Comparison of ENCODE assay signal across 29 cellular contexts in genomic region chr1:194171596-194171995, GRCh38.
DNase-seq lines count a peak whose midpoint lies in the region; ATAC-seq, FAIRE-seq and TF ChIP-seq lines count a peak whose summit lies in the region.
"Had no signal": no experiment of that assay in that cellular context is flagged by ENCODE, and none has a peak within 500 bp of the region (broad histone marks: within the 10 kb centered on the region; RNA-seq: fewer than 3 reads in every experiment).

No MANE protein-coding gene starts in this region.

- POLR2A ChIA-PET in WTC11 (lab: Charles Lee): no interaction called here

- peak overlapping the region; percentile 28 for H2AFZ ChIP-seq in keratinocyte (ENCODE audit: control insufficient read depth, low read length)

- H4K20me1 ChIP-seq in keratinocyte (ENCODE audit: control insufficient read depth, extremely low read depth, insufficient read depth, low read length): no peaks in the 10 kb centered on the region
- H4K20me1 ChIP-seq: BLaER1 had no signal

- no peaks in the 10 kb centered on the region for H3K9me3 ChIP-seq in keratinocyte (ENCODE audit: control insufficient read depth, low read depth, low read length)
- H3K9me3 ChIP-seq: A549, BLaER1 had no signal

- H3K4me3 ChIP-seq in epithelial cell of esophagus (ENCODE audit: low read length): no peak overlapping the region
- no peak overlapping the region for H3K4me3 ChIP-seq in keratinocyte (ENCODE audit: control insufficient read depth in 2 of 3, extremely low read depth in 1 of 3, insufficient read depth in 2 of 3, low read depth in 1 of 3, low read length in 3 of 3)
- H3K4me3 ChIP-seq: A549, BLaER1, GM12878 had no signal

- no peaks in the 10 kb centered on the region for H3K4me1 ChIP-seq in keratinocyte (ENCODE audit: control insufficient read depth, extremely low read depth, insufficient read depth, low read length)
- H3K4me1 ChIP-seq: A549, BLaER1 had no signal

- no peak overlapping the region for H3K4me2 ChIP-seq in keratinocyte (ENCODE audit: control insufficient read depth, extremely low read depth, insufficient read depth, low read depth, low read length)
- H3K4me2 ChIP-seq: A549, BLaER1 had no signal

- no peaks in the 10 kb centered on the region for H3K4me1 Mint-ChIP-seq in activated T-cell treated with anti-CD3 and anti-CD28 coated beads, Interleukin-2, amount 50 U/mL, for 72 hours (ENCODE audit: low read depth)
- H3K4me1 Mint-ChIP-seq in WTC11: peaks cover 39% of the 10 kb centered on the region
- H3K4me1 Mint-ChIP-seq: B cell; CD14-positive monocyte; CD4-positive, alpha-beta memory T cell; CD8-positive, alpha-beta memory T cell had no signal

- H3K27ac Mint-ChIP-seq in activated T-cell treated with anti-CD3 and anti-CD28 coated beads, Interleukin-2, amount 50 U/mL, for 72 hours: peak overlapping the region; percentile 6
- 0 out of 2 replicates have a peak overlapping the region, but pooled peaks have one; percentile 3 for H3K27ac Mint-ChIP-seq in WTC11
- H3K27ac Mint-ChIP-seq: B cell; CD14-positive monocyte; CD4-positive, alpha-beta memory T cell; CD4-positive, CD25-positive, alpha-beta regulatory T cell; CD8-positive, alpha-beta memory T cell had no signal

- dilution Hi-C loops in keratinocyte (cut with MboI; ENCODE audit: extremely low pct_ligation_motif_present, low sequenced_read_pairs): no loop called here

- H3K9ac ChIP-seq in keratinocyte (ENCODE audit: control insufficient read depth, extremely low read depth, insufficient read depth, low read length): no peak overlapping the region
- H3K9ac ChIP-seq: BLaER1 had no signal

- no peaks in the 10 kb centered on the region for H3K9me1 ChIP-seq in keratinocyte (ENCODE audit: control insufficient read depth, extremely low read depth, insufficient read depth, low read length)

- FAIRE-seq in keratinocyte (lab: Jason Lieb, UNC): no peak
- FAIRE-seq: A549, GM12878, GM12892, GM18507 had no signal

- ATAC-seq in activated T-cell treated with anti-CD3 and anti-CD28 coated beads, Interleukin-2, amount 50 U/mL, for 72 hours (replicated peaks in 1 of 2): no peak
- no peak for ATAC-seq in WTC11
- ATAC-seq in Right ventricle myocardium superior (ENCODE audit: poor library complexity): no peak
- ATAC-seq in HG02678 (IDR thresholded peaks at IDR 0.05; ENCODE audit: unreplicated experiment): no peak
- ATAC-seq: A549, GM12878 had no signal

- H3K36me3 Mint-ChIP-seq in activated T-cell treated with anti-CD3 and anti-CD28 coated beads, Interleukin-2, amount 50 U/mL, for 72 hours (ENCODE audit: insufficient read depth in 2 of 2): peaks cover 0 to 2% of the 10 kb centered on the region in 2 donors
- no peaks in the 10 kb centered on the region for H3K36me3 Mint-ChIP-seq in WTC11
- H3K36me3 Mint-ChIP-seq: CD14-positive monocyte had no signal

- no peak overlapping the region for H3K27ac ChIP-seq in keratinocyte (ENCODE audit: control insufficient read depth, insufficient read depth, low read length)
- H3K27ac ChIP-seq: 22Rv1, A549, BLaER1 had no signal

- no peaks in the 10 kb centered on the region for H3K27me3 Mint-ChIP-seq in activated T-cell treated with anti-CD3 and anti-CD28 coated beads, Interleukin-2, amount 50 U/mL, for 72 hours (ENCODE audit: low read depth)
- H3K27me3 Mint-ChIP-seq in WTC11 (ENCODE audit: low read depth): no peaks in the 10 kb centered on the region
- H3K27me3 Mint-ChIP-seq: B cell; CD4-positive, alpha-beta memory T cell; CD4-positive, CD25-positive, alpha-beta regulatory T cell; CD8-positive, alpha-beta memory T cell had no signal

- no peaks in the 10 kb centered on the region for H3K27me3 ChIP-seq in keratinocyte (ENCODE audit: control insufficient read depth, extremely low read depth, insufficient read depth, low read length)
- H3K27me3 ChIP-seq: BLaER1 had no signal

- intact Hi-C loops in Right ventricle myocardium superior (cut with DNase I): no loop called here

- CTCF ChIA-PET in WTC11 (lab: Charles Lee): no interaction called here

- peaks cover 2 to 4% of the 10 kb centered on the region in 2 donors for H3K9me3 Mint-ChIP-seq in activated T-cell treated with anti-CD3 and anti-CD28 coated beads, Interleukin-2, amount 50 U/mL, for 72 hours
- H3K9me3 Mint-ChIP-seq in WTC11: peaks cover 3% of the 10 kb centered on the region; the same call in 1 of the 2 replicates

- TF ChIP-seq CTCF in WTC11 (IDR thresholded peaks at IDR 0.05): no peak
- no peak for TF ChIP-seq CTCF in epithelial cell of esophagus (IDR thresholded peaks at IDR 0.05; ENCODE audit: insufficient read depth, low read depth, low read length, missing control alignments)
- TF ChIP-seq CTCF in keratinocyte (optimal IDR thresholded peaks at IDR 0.05 in 1 of 3, IDR thresholded peaks at IDR 0.05 in 1 of 3, conservative IDR thresholded peaks at IDR 0.05 in 1 of 3; ENCODE audit: extremely low read depth in 1 of 3, insufficient read depth in 2 of 3, low read length in 3 of 3): no peak

- H3K4me3 Mint-ChIP-seq in activated T-cell treated with anti-CD3 and anti-CD28 coated beads, Interleukin-2, amount 50 U/mL, for 72 hours: no peak overlapping the region
- H3K4me3 Mint-ChIP-seq in WTC11: no peak overlapping the region
- H3K4me3 Mint-ChIP-seq: B cell; CD14-positive monocyte; CD4-positive, CD25-positive, alpha-beta regulatory T cell; CD8-positive, alpha-beta memory T cell had no signal

- no peaks in the 10 kb centered on the region for H3K79me2 ChIP-seq in keratinocyte (ENCODE audit: control insufficient read depth, insufficient read depth, low read length)

- H3K36me3 ChIP-seq in keratinocyte (ENCODE audit: control insufficient read depth in 2 of 2, extremely low read depth in 1 of 2, insufficient read depth in 2 of 2, low read length in 2 of 2): no peaks in the 10 kb centered on the region
- H3K36me3 ChIP-seq: BLaER1 had no signal

- DNase-seq in activated T-cell treated with anti-CD3 and anti-CD28 coated beads, Interleukin-2, amount 50 U/mL, for 72 hours: no peak
- DNase-seq in activated T-cell treated with anti-CD3 and anti-CD28 coated beads for 4 hours: no peak
- DNase-seq in WTC11 (ENCODE audit: low spot score): no peak
- peak; percentile 36 for DNase-seq in epithelial cell of esophagus (ENCODE audit: low read depth)
- no peak for DNase-seq in keratinocyte (ENCODE audit: low read depth, low spot score)
- DNase-seq in Right ventricle myocardium superior: no peak
- DNase-seq in NAMALWA (ENCODE audit: low spot score): no peak
- DNase-seq: AML-193; C1 segment of cervical spinal cord; CD4-positive, alpha-beta memory T cell; CD4-positive, CD25-positive, alpha-beta regulatory T cell; CD8-positive, alpha-beta memory T cell; COR-L47; DMS 273 treated with DMSO at 0.1 percent for 48 hours; DMS153; DMS53; DMS79; DND-41; EL; GDM1 had no signal

TF ChIP-seq in WTC11, 78 proteins besides CTCF, POLR2A, EP300 and RAD21 (continues in another document):
- no peak for TF ChIP-seq ZNF671 (CRISPR knock-in tag; IDR thresholded peaks at IDR 0.05)
- TF ChIP-seq SOX15 (CRISPR knock-in tag; IDR thresholded peaks at IDR 0.05): no peak
- TF ChIP-seq NFYB (CRISPR knock-in tag; conservative IDR thresholded peaks at IDR 0.05; ENCODE audit: low read depth): no peak
- TF ChIP-seq FOXJ3 (CRISPR knock-in tag; IDR thresholded peaks at IDR 0.05; ENCODE audit: borderline replicate concordance): no peak
- no peak for TF ChIP-seq ZBTB43 (CRISPR knock-in tag; IDR thresholded peaks at IDR 0.05)
- no peak for TF ChIP-seq E2F1 (CRISPR knock-in tag; IDR thresholded peaks at IDR 0.05)
